ENCODE assay signal across 1 cellular context in the genomic region with DNA sequence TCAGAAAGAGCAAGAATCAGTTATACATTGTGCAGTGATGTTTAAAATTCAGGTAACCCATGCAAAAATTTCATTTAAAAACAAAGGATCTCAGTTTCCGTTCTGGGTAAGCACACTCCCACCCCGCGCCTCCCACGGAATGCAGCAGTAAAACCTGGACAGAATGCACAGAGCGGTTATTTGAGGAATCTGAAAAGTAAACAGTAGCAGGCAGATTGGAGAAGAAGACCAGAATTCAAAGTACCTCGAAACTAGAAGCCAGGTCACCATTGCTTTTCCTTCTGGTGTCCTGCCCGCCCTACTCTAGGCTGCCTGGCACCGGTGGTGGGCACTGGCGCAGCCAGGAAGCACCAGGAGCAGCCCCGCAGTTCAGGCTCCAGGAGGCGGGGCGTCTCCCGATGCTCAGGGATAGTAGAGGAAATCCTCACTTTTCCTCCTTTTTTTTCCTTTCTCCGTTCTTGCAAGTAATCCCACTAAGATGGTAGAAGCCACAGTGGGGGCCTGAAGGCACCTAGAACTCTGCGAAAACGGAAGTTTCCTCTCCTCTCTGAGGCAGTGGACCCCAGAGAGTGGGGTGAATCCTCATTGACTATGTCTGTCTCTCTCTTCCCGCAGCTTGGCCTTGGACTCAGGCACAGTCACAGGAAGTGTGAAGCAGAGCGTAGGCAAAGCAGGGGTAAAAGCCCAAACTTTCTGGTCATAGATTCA.
TF ChIP-seq lines count a peak whose summit lies in the region.

No MANE protein-coding gene starts in this region.

TF ChIP-seq in HepG2, 621 proteins besides CTCF, POLR2A, EP300 and RAD21 (continued from another document and continues in another):
- TF ChIP-seq, protein P1, sequence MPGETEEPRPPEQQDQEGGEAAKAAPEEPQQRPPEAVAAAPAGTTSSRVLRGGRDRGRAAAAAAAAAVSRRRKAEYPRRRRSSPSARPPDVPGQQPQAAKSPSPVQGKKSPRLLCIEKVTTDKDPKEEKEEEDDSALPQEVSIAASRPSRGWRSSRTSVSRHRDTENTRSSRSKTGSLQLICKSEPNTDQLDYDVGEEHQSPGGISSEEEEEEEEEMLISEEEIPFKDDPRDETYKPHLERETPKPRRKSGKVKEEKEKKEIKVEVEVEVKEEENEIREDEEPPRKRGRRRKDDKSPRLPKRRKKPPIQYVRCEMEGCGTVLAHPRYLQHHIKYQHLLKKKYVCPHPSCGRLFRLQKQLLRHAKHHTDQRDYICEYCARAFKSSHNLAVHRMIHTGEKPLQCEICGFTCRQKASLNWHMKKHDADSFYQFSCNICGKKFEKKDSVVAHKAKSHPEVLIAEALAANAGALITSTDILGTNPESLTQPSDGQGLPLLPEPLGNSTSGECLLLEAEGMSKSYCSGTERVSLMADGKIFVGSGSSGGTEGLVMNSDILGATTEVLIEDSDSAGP (CRISPR knock-in tag; IDR thresholded peaks at IDR 0.05; ENCODE audit: borderline replicate concordance), result peak; percentile 29; the same call in 1 of the 2 replicates
- TF ChIP-seq EEA1 (CRISPR knock-in tag; IDR thresholded peaks at IDR 0.05; ENCODE audit: borderline replicate concordance) (no peak), FOXA3 (CRISPR knock-in tag; IDR thresholded peaks at IDR 0.05) (peak; percentile 85), CC2D1A (CRISPR knock-in tag; IDR thresholded peaks at IDR 0.05) (no peak), ZNF20 (CRISPR knock-in tag; IDR thresholded peaks at IDR 0.05) (no peak), ZNF121 (CRISPR knock-in tag; IDR thresholded peaks at IDR 0.05) (0 out of 2 replicates have a peak, but pooled peaks have one; percentile 9), ZNF792 (CRISPR knock-in tag; IDR thresholded peaks at IDR 0.05) (no peak), ZNF460 (CRISPR knock-in tag; IDR thresholded peaks at IDR 0.05; ENCODE audit: borderline replicate concordance) (no peak), HOXA3 (CRISPR knock-in tag; IDR thresholded peaks at IDR 0.05) (peak; percentile 38; the same call in 1 of the 2 replicates), SOX6 (IDR thresholded peaks at IDR 0.05) (no peak), SOX6 (CRISPR knock-in tag; IDR thresholded peaks at IDR 0.05) (peak; percentile 52), GATAD1 (CRISPR knock-in tag; IDR thresholded peaks at IDR 0.05) (no peak), KDM5B (CRISPR knock-in tag; IDR thresholded peaks at IDR 0.05; ENCODE audit: borderline replicate concordance) (peak; percentile 28; the same call in 1 of the 2 replicates), NR2F1 (CRISPR knock-in tag; IDR thresholded peaks at IDR 0.05) (no peak), KDM5A (IDR thresholded peaks at IDR 0.05; ENCODE audit: borderline replicate concordance, low read length) (no peak), HNF4A (CRISPR knock-in tag; IDR thresholded peaks at IDR 0.05) (peak; percentile 28; the same call in 1 of the 2 replicates), CEBPB (IDR thresholded peaks at IDR 0.05; ENCODE audit: borderline replicate concordance, low read depth, low read length) (no peak), TEAD3 (CRISPR knock-in tag; optimal IDR thresholded peaks at IDR 0.05; ENCODE audit: borderline replicate concordance) (peak; percentile 94), ADNP (CRISPR knock-in tag; IDR thresholded peaks at IDR 0.05) (no peak), ELF1 (CRISPR knock-in tag; IDR thresholded peaks at IDR 0.05) (0 out of 2 replicates have a peak, but pooled peaks have one; percentile 12), MIER2 (CRISPR knock-in tag; IDR thresholded peaks at IDR 0.05) (no peak), GZF1 (CRISPR knock-in tag; IDR thresholded peaks at IDR 0.05) (peak; percentile 73; the same call in 1 of the 2 replicates), TBL1XR1 (IDR thresholded peaks at IDR 0.05; ENCODE audit: borderline replicate concordance, low read length, partially characterized antibody) (no peak), NFYC (CRISPR knock-in tag; IDR thresholded peaks at IDR 0.05) (no peak), ATF7 (IDR thresholded peaks at IDR 0.05) (no peak), ATF7 (CRISPR knock-in tag; IDR thresholded peaks at IDR 0.05) (no peak), SRF (IDR thresholded peaks at IDR 0.05; ENCODE audit: low read depth, low read length) (no peak), HMG20B (CRISPR knock-in tag; conservative IDR thresholded peaks at IDR 0.05) (no peak), STAG1 (CRISPR knock-in tag; IDR thresholded peaks at IDR 0.05) (no peak), SNAPC2 (CRISPR knock-in tag; IDR thresholded peaks at IDR 0.05) (peak; percentile 53; the same call in 1 of the 2 replicates), ZNF230 (CRISPR knock-in tag; IDR thresholded peaks at IDR 0.05) (no peak), EZH2 (conservative IDR thresholded peaks at IDR 0.05; ENCODE audit: low read depth, low read length) (no peak), ZNF614 (CRISPR knock-in tag; IDR thresholded peaks at IDR 0.05; ENCODE audit: borderline replicate concordance) (no peak), KLF15 (CRISPR knock-in tag; IDR thresholded peaks at IDR 0.05; ENCODE audit: borderline replicate concordance) (no peak), PHF8 (CRISPR knock-in tag; IDR thresholded peaks at IDR 0.05) (no peak), ZNF496 (CRISPR knock-in tag; IDR thresholded peaks at IDR 0.05; ENCODE audit: insufficient replicate concordance) (no peak), GLI4 (CRISPR knock-in tag; IDR thresholded peaks at IDR 0.05; ENCODE audit: borderline replicate concordance) (no peak), TOPORS (CRISPR knock-in tag; IDR thresholded peaks at IDR 0.05) (no peak), FOXK1 (CRISPR knock-in tag; IDR thresholded peaks at IDR 0.05; ENCODE audit: borderline replicate concordance, low read depth) (no peak), GATAD2A (CRISPR knock-in tag; IDR thresholded peaks at IDR 0.05) (no peak; the same call in 1 of the 2 replicates), ZMYM3 (CRISPR knock-in tag; IDR thresholded peaks at IDR 0.05) (no peak), ZNF776 (CRISPR knock-in tag; IDR thresholded peaks at IDR 0.05) (no peak)
- TF ChIP-seq, protein P2, sequence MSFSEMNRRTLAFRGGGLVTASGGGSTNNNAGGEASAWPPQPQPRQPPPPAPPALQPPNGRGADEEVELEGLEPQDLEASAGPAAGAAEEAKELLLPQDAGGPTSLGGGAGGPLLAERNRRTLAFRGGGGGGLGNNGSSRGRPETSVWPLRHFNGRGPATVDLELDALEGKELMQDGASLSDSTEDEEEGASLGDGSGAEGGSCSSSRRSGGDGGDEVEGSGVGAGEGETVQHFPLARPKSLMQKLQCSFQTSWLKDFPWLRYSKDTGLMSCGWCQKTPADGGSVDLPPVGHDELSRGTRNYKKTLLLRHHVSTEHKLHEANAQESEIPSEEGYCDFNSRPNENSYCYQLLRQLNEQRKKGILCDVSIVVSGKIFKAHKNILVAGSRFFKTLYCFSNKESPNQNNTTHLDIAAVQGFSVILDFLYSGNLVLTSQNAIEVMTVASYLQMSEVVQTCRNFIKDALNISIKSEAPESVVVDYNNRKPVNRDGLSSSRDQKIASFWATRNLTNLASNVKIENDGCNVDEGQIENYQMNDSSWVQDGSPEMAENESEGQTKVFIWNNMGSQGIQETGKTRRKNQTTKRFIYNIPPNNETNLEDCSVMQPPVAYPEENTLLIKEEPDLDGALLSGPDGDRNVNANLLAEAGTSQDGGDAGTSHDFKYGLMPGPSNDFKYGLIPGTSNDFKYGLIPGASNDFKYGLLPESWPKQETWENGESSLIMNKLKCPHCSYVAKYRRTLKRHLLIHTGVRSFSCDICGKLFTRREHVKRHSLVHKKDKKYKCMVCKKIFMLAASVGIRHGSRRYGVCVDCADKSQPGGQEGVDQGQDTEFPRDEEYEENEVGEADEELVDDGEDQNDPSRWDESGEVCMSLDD (CRISPR knock-in tag; IDR thresholded peaks at IDR 0.05; ENCODE audit: borderline replicate concordance), result no peak
- TF ChIP-seq, protein P3, sequence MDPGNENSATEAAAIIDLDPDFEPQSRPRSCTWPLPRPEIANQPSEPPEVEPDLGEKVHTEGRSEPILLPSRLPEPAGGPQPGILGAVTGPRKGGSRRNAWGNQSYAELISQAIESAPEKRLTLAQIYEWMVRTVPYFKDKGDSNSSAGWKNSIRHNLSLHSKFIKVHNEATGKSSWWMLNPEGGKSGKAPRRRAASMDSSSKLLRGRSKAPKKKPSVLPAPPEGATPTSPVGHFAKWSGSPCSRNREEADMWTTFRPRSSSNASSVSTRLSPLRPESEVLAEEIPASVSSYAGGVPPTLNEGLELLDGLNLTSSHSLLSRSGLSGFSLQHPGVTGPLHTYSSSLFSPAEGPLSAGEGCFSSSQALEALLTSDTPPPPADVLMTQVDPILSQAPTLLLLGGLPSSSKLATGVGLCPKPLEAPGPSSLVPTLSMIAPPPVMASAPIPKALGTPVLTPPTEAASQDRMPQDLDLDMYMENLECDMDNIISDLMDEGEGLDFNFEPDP (CRISPR knock-in tag; conservative IDR thresholded peaks at IDR 0.05), result no peak
- TF ChIP-seq, protein P4, sequence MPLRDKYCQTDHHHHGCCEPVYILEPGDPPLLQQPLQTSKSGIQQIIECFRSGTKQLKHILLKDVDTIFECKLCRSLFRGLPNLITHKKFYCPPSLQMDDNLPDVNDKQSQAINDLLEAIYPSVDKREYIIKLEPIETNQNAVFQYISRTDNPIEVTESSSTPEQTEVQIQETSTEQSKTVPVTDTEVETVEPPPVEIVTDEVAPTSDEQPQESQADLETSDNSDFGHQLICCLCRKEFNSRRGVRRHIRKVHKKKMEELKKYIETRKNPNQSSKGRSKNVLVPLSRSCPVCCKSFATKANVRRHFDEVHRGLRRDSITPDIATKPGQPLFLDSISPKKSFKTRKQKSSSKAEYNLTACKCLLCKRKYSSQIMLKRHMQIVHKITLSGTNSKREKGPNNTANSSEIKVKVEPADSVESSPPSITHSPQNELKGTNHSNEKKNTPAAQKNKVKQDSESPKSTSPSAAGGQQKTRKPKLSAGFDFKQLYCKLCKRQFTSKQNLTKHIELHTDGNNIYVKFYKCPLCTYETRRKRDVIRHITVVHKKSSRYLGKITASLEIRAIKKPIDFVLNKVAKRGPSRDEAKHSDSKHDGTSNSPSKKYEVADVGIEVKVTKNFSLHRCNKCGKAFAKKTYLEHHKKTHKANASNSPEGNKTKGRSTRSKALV (CRISPR knock-in tag; IDR thresholded peaks at IDR 0.05), result peak; percentile 36; the same call in 1 of the 2 replicates
- TF ChIP-seq, protein P5, sequence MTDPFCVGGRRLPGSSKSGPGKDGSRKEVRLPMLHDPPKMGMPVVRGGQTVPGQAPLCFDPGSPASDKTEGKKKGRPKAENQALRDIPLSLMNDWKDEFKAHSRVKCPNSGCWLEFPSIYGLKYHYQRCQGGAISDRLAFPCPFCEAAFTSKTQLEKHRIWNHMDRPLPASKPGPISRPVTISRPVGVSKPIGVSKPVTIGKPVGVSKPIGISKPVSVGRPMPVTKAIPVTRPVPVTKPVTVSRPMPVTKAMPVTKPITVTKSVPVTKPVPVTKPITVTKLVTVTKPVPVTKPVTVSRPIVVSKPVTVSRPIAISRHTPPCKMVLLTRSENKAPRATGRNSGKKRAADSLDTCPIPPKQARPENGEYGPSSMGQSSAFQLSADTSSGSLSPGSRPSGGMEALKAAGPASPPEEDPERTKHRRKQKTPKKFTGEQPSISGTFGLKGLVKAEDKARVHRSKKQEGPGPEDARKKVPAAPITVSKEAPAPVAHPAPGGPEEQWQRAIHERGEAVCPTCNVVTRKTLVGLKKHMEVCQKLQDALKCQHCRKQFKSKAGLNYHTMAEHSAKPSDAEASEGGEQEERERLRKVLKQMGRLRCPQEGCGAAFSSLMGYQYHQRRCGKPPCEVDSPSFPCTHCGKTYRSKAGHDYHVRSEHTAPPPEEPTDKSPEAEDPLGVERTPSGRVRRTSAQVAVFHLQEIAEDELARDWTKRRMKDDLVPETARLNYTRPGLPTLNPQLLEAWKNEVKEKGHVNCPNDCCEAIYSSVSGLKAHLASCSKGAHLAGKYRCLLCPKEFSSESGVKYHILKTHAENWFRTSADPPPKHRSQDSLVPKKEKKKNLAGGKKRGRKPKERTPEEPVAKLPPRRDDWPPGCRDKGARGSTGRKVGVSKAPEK (CRISPR knock-in tag; IDR thresholded peaks at IDR 0.05; ENCODE audit: borderline replicate concordance), result 0 out of 2 replicates have a peak, but pooled peaks have one; percentile 71
- TF ChIP-seq, protein P6, sequence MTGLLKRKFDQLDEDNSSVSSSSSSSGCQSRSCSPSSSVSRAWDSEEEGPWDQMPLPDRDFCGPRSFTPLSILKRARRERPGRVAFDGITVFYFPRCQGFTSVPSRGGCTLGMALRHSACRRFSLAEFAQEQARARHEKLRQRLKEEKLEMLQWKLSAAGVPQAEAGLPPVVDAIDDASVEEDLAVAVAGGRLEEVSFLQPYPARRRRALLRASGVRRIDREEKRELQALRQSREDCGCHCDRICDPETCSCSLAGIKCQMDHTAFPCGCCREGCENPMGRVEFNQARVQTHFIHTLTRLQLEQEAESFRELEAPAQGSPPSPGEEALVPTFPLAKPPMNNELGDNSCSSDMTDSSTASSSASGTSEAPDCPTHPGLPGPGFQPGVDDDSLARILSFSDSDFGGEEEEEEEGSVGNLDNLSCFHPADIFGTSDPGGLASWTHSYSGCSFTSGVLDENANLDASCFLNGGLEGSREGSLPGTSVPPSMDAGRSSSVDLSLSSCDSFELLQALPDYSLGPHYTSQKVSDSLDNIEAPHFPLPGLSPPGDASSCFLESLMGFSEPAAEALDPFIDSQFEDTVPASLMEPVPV (CRISPR knock-in tag; IDR thresholded peaks at IDR 0.05), result no peak
- TF ChIP-seq, protein P7, sequence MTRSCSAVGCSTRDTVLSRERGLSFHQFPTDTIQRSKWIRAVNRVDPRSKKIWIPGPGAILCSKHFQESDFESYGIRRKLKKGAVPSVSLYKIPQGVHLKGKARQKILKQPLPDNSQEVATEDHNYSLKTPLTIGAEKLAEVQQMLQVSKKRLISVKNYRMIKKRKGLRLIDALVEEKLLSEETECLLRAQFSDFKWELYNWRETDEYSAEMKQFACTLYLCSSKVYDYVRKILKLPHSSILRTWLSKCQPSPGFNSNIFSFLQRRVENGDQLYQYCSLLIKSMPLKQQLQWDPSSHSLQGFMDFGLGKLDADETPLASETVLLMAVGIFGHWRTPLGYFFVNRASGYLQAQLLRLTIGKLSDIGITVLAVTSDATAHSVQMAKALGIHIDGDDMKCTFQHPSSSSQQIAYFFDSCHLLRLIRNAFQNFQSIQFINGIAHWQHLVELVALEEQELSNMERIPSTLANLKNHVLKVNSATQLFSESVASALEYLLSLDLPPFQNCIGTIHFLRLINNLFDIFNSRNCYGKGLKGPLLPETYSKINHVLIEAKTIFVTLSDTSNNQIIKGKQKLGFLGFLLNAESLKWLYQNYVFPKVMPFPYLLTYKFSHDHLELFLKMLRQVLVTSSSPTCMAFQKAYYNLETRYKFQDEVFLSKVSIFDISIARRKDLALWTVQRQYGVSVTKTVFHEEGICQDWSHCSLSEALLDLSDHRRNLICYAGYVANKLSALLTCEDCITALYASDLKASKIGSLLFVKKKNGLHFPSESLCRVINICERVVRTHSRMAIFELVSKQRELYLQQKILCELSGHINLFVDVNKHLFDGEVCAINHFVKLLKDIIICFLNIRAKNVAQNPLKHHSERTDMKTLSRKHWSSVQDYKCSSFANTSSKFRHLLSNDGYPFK (CRISPR knock-in tag; IDR thresholded peaks at IDR 0.05; ENCODE audit: borderline replicate concordance), result 0 out of 2 replicates have a peak, but pooled peaks have one; percentile 20
- TF ChIP-seq, protein P8, sequence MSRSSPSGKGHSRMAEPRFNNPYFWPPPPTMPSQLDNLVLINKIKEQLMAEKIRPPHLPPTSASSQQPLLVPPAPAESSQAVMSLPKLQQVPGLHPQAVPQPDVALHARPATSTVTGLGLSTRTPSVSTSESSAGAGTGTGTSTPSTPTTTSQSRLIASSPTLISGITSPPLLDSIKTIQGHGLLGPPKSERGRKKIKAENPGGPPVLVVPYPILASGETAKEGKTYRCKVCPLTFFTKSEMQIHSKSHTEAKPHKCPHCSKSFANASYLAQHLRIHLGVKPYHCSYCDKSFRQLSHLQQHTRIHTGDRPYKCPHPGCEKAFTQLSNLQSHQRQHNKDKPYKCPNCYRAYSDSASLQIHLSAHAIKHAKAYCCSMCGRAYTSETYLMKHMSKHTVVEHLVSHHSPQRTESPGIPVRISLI (CRISPR knock-in tag; IDR thresholded peaks at IDR 0.05; ENCODE audit: borderline replicate concordance), result no peak
